Comparison of ENCODE assay signal across 2 cellular contexts in the genomic region with DNA sequence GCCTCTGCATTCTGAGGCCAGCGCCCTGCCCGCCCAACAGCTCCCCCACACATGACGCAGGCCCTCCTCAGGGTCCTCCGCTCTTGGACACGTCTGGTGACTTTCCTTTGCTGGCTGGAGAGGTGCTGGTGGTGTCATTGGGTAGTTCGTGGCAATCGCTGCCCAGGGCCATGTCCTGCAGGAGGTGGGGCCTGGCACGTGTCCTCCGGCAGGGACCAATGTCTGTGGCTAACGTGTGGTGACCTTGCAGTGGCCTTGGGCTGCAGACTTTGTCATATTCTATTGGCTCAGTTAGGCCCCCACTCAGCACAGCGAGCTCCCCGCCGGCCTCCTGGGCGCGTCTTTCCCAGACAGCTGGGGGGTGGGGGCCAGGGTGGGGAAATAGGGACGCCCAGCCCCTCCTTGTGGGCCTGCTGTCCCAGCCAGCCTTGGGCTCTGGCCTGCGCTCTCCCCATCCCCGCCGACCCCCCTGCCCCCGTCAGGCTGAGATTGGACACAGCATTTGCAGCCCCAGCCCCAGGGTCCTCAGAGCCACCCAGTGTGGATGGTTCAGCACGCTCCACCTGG.
TF ChIP-seq lines count a peak whose summit lies in the region.

No MANE protein-coding gene starts in this region.

TF ChIP-seq in SK-N-SH, 30 proteins besides CTCF, POLR2A, EP300 and RAD21 (continued from another document):
- TF ChIP-seq, protein P1, sequence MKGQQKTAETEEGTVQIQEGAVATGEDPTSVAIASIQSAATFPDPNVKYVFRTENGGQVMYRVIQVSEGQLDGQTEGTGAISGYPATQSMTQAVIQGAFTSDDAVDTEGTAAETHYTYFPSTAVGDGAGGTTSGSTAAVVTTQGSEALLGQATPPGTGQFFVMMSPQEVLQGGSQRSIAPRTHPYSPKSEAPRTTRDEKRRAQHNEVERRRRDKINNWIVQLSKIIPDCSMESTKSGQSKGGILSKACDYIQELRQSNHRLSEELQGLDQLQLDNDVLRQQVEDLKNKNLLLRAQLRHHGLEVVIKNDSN (IDR thresholded peaks at IDR 0.05; ENCODE audit: borderline replicate concordance, low read depth) = no peak
- TF ChIP-seq SIN3A (IDR thresholded peaks at IDR 0.05; ENCODE audit: borderline replicate concordance, low read depth, low read length) (no peak), POLR2AphosphoS5 (IDR thresholded peaks at IDR 0.05; ENCODE audit: low read depth, low read length) (no peak), NRF1 (IDR thresholded peaks at IDR 0.05; ENCODE audit: low read depth, low read length) (no peak)
- TF ChIP-seq, protein P2, sequence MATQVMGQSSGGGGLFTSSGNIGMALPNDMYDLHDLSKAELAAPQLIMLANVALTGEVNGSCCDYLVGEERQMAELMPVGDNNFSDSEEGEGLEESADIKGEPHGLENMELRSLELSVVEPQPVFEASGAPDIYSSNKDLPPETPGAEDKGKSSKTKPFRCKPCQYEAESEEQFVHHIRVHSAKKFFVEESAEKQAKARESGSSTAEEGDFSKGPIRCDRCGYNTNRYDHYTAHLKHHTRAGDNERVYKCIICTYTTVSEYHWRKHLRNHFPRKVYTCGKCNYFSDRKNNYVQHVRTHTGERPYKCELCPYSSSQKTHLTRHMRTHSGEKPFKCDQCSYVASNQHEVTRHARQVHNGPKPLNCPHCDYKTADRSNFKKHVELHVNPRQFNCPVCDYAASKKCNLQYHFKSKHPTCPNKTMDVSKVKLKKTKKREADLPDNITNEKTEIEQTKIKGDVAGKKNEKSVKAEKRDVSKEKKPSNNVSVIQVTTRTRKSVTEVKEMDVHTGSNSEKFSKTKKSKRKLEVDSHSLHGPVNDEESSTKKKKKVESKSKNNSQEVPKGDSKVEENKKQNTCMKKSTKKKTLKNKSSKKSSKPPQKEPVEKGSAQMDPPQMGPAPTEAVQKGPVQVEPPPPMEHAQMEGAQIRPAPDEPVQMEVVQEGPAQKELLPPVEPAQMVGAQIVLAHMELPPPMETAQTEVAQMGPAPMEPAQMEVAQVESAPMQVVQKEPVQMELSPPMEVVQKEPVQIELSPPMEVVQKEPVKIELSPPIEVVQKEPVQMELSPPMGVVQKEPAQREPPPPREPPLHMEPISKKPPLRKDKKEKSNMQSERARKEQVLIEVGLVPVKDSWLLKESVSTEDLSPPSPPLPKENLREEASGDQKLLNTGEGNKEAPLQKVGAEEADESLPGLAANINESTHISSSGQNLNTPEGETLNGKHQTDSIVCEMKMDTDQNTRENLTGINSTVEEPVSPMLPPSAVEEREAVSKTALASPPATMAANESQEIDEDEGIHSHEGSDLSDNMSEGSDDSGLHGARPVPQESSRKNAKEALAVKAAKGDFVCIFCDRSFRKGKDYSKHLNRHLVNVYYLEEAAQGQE (IDR thresholded peaks at IDR 0.05; ENCODE audit: low read depth, low read length) = no peak

TF ChIP-seq in SK-N-SH treated with all-trans-retinoic acid at 6 μM for 48 hours, 23 proteins besides CTCF, POLR2A, EP300 and RAD21 (continued from another document):
- no peak for TF ChIP-seq ZFP3 (CRISPR knock-in tag; IDR thresholded peaks at IDR 0.05)
- TF ChIP-seq, protein P3, sequence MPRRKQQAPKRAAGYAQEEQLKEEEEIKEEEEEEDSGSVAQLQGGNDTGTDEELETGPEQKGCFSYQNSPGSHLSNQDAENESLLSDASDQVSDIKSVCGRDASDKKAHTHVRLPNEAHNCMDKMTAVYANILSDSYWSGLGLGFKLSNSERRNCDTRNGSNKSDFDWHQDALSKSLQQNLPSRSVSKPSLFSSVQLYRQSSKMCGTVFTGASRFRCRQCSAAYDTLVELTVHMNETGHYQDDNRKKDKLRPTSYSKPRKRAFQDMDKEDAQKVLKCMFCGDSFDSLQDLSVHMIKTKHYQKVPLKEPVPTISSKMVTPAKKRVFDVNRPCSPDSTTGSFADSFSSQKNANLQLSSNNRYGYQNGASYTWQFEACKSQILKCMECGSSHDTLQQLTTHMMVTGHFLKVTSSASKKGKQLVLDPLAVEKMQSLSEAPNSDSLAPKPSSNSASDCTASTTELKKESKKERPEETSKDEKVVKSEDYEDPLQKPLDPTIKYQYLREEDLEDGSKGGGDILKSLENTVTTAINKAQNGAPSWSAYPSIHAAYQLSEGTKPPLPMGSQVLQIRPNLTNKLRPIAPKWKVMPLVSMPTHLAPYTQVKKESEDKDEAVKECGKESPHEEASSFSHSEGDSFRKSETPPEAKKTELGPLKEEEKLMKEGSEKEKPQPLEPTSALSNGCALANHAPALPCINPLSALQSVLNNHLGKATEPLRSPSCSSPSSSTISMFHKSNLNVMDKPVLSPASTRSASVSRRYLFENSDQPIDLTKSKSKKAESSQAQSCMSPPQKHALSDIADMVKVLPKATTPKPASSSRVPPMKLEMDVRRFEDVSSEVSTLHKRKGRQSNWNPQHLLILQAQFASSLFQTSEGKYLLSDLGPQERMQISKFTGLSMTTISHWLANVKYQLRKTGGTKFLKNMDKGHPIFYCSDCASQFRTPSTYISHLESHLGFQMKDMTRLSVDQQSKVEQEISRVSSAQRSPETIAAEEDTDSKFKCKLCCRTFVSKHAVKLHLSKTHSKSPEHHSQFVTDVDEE (CRISPR knock-in tag; IDR thresholded peaks at IDR 0.05) = no peak
- TF ChIP-seq PPARA (CRISPR knock-in tag; IDR thresholded peaks at IDR 0.05; ENCODE audit: borderline replicate concordance) = no peak
- TF ChIP-seq ZNF70 (CRISPR knock-in tag; IDR thresholded peaks at IDR 0.05) = no peak
- TF ChIP-seq, protein P4, sequence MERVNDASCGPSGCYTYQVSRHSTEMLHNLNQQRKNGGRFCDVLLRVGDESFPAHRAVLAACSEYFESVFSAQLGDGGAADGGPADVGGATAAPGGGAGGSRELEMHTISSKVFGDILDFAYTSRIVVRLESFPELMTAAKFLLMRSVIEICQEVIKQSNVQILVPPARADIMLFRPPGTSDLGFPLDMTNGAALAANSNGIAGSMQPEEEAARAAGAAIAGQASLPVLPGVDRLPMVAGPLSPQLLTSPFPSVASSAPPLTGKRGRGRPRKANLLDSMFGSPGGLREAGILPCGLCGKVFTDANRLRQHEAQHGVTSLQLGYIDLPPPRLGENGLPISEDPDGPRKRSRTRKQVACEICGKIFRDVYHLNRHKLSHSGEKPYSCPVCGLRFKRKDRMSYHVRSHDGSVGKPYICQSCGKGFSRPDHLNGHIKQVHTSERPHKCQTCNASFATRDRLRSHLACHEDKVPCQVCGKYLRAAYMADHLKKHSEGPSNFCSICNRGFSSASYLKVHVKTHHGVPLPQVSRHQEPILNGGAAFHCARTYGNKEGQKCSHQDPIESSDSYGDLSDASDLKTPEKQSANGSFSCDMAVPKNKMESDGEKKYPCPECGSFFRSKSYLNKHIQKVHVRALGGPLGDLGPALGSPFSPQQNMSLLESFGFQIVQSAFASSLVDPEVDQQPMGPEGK (CRISPR knock-in tag; IDR thresholded peaks at IDR 0.05; ENCODE audit: borderline replicate concordance) = no peak
TF ChIP-seq in SK-N-SH treated with all-trans-retinoic acid at 6 μM for 48 hours: peak in this region for 0.
